ENCODE assay signal across 13 cellular contexts in genomic region chr12:131188131-131189050, GRCh38.
DNase-seq lines count a peak whose midpoint lies in the region; ATAC-seq and TF ChIP-seq lines count a peak whose summit lies in the region.
"Had no signal": no experiment of that assay in that cellular context is flagged by ENCODE, and none has a peak within 500 bp of the region (broad histone marks: within the 10 kb centered on the region; RNA-seq: fewer than 3 reads in every experiment).

No MANE protein-coding gene starts in this region.

- DNase-seq in NCI-H2171 treated with DMSO at 0.1 percent for 48 hours (lab: John Stamatoyannopoulos, UW) (peak; percentile 40), NCI-H2171 (lab: John Stamatoyannopoulos, UW) (no peak), right atrium auricular region (ENCODE audit: low spot score) (peak; percentile 28), Right ventricle myocardium superior (no peak), omental fat pad (ENCODE audit: low spot score) (no peak), ureter (ENCODE audit: low spot score) (peak; percentile 30), MG63 (no peak), GOT3 (lab: John Stamatoyannopoulos, UW) (no peak)
- DNase-seq: DMS 273 treated with DMSO at 0.1 percent for 48 hours, GM23248, HCEC 1CT, HFFc6 had no signal

- H3K4me3 ChIP-seq in right atrium auricular region (no peak overlapping the region), MG63 (no peak overlapping the region)
- H3K4me3 ChIP-seq: GM23248 had no signal

- H3K4me1 ChIP-seq in right atrium auricular region = no peaks in the 10 kb centered on the region

- intact Hi-C loops in Right ventricle myocardium superior (cut with DNase I) = no loop called here

- H3K27me3 ChIP-seq in right atrium auricular region (no peaks in the 10 kb centered on the region), MG63 (peaks cover 5% of the 10 kb centered on the region; the same call in 1 of the 2 replicates)

- TF ChIP-seq CTCF in right atrium auricular region (IDR thresholded peaks at IDR 0.05) (no peak), omental fat pad (IDR thresholded peaks at IDR 0.05) (no peak)

- H3K36me3 ChIP-seq in right atrium auricular region (no peaks in the 10 kb centered on the region), MG63 (no peaks in the 10 kb centered on the region)

- H3K9me3 ChIP-seq in right atrium auricular region = no peaks in the 10 kb centered on the region
- no peaks in the 10 kb centered on the region; the same call in none of the 2 replicates for H3K9me3 ChIP-seq in MG63

- no peak overlapping the region for H3K27ac ChIP-seq in right atrium auricular region
- H3K27ac ChIP-seq: 22Rv1, GM23248 had no signal

- ATAC-seq in Right ventricle myocardium superior (ENCODE audit: poor library complexity) (no peak), omental fat pad (ENCODE audit: low FRiP score) (peak; percentile 41)

Comparison
In these comparisons a context has a peak if more than half of its experiments do, and no peak if none do; other contexts are left out.
1. DNase-seq: peak in NCI-H2171 treated with DMSO at 0.1 percent for 48 hours (single experiment), right atrium auricular region (single experiment) and ureter (single experiment); none in NCI-H2171 (single experiment), Right ventricle myocardium superior (single experiment), omental fat pad (single experiment), MG63 (single experiment) and GOT3 (single experiment).